Comparison of ENCODE assay signal across 31 cellular contexts in the genomic region with DNA sequence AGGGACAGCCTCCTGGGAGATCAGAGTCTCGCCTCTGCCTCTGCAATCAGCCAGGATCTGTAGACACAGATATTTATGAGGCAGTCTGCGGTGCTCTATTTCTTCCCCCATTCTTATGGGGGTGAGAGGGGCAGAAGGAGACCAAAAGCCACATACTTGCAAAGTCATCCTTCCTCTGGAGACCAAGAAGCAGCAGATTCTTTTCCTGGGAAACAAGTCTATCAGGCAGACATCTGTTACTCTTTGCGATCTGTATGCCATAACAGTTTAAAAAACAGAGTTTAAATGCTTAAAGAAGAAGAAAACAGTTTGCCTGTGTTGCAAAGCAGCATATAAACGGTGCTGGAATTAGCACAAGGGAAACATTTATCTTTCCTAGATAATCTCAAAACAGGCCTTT. TPM values are rescaled to one million over a fixed set of nuclear protein-coding genes. Genes with fewer than 3 reads are reported as not detected.
DNase-seq lines count a peak whose midpoint lies in the region; ATAC-seq, FAIRE-seq and TF ChIP-seq lines count a peak whose summit lies in the region.
"Had no signal": no experiment of that assay in that cellular context is flagged by ENCODE, and none has a peak within 500 bp of the region (broad histone marks: within the 10 kb centered on the region; RNA-seq: fewer than 3 reads in every experiment).

No MANE protein-coding gene starts in this region.

- no peak overlapping the region for H3K4me3 Mint-ChIP-seq in activated CD8-positive, alpha-beta T cell treated with anti-CD3 and anti-CD28 coated beads, Interleukin-2, amount 10 ng/mL, durations not matched to agents 7 days and 5 days
- H3K4me3 Mint-ChIP-seq in activated CD8-positive, alpha-beta T cell treated with anti-CD3 and anti-CD28 coated beads for 36 hours: no peak overlapping the region
- H3K4me3 Mint-ChIP-seq in astrocyte (ENCODE audit: unreplicated experiment): no peak overlapping the region
- H3K4me3 Mint-ChIP-seq: activated B cell treated with CpG ODN at 0.5 μM for 24 hours; activated CD4-positive, alpha-beta memory T cell treated with anti-CD3 and anti-CD28 coated beads, Interleukin-2, amount 10 ng/mL, durations not matched to agents 7 days and 5 days; memory B cell had no signal

- DNase-seq in activated CD8-positive, alpha-beta T cell treated with anti-CD3 and anti-CD28 coated beads, Interleukin-2, amount 10 ng/mL, durations not matched to agents 7 days and 5 days: no peak
- DNase-seq in activated CD8-positive, alpha-beta T cell treated with anti-CD3 and anti-CD28 coated beads for 36 hours: no peak
- DNase-seq in EH (ENCODE audit: low read depth): peak; percentile 21
- DNase-seq in astrocyte (ENCODE audit: low read depth): no peak
- DNase-seq in osteoblast (ENCODE audit: insufficient read length, low spot score, missing footprints): peak; percentile 19
- no peak for DNase-seq in NCI-H69 (lab: John Stamatoyannopoulos, UW)
- DNase-seq in mesendoderm: no peak
- DNase-seq: activated B cell treated with CpG ODN at 0.5 μM for 24 hours; activated CD4-positive, alpha-beta memory T cell treated with anti-CD3 and anti-CD28 coated beads, Interleukin-2, amount 10 ng/mL, durations not matched to agents 7 days and 5 days; activated gamma-delta T cell; AML-193; COR-L47; DMS53; GDM1; hippocampal formation; NCI-H1092 treated with DMSO at 0.1 percent for 48 hours; NCI-H187; NCI-H524 treated with DMSO at 0.1 percent for 48 hours; occipital lobe; SHP77 treated with DMSO at 0.1 percent for 48 hours; stomach; SW 1271; T1000; trophoblast cell had no signal

- intact Hi-C loops in activated CD8-positive, alpha-beta T cell treated with anti-CD3 and anti-CD28 coated beads for 36 hours (cut with micrococcal nuclease): no loop called here

- H3K27me3 ChIP-seq in astrocyte (ENCODE audit: insufficient read depth, low read length) (no peaks in the 10 kb centered on the region), osteoblast (ENCODE audit: insufficient read depth, low read length) (no peaks in the 10 kb centered on the region), mesendoderm (ENCODE audit: insufficient read depth, low read length, poor library complexity) (no peaks in the 10 kb centered on the region)
- H3K27me3 ChIP-seq: esophagus muscularis mucosa, stomach had no signal

- H3K4me1 ChIP-seq in astrocyte (ENCODE audit: insufficient read depth, low read length): peaks cover 8% of the 10 kb centered on the region
- peaks cover 12% of the 10 kb centered on the region for H3K4me1 ChIP-seq in osteoblast (ENCODE audit: insufficient read depth, low read length)
- H3K4me1 ChIP-seq in mesendoderm (ENCODE audit: control insufficient read depth, low read depth, low read length): no peaks in the 10 kb centered on the region

- no peak overlapping the region for H2BK5ac ChIP-seq in mesendoderm (ENCODE audit: low read length)

- H3K36me3 ChIP-seq in astrocyte (ENCODE audit: insufficient read depth, low read length) (no peaks in the 10 kb centered on the region), osteoblast (ENCODE audit: insufficient read depth, low read length) (no peaks in the 10 kb centered on the region), mesendoderm (ENCODE audit: control insufficient read depth, insufficient read depth, low read length) (no peaks in the 10 kb centered on the region)
- H3K36me3 ChIP-seq: esophagus muscularis mucosa, stomach had no signal

- no peak overlapping the region for H3K56ac ChIP-seq in mesendoderm (ENCODE audit: low read length)

- no peaks in the 10 kb centered on the region for H3K9me3 Mint-ChIP-seq in activated CD8-positive, alpha-beta T cell treated with anti-CD3 and anti-CD28 coated beads, Interleukin-2, amount 10 ng/mL, durations not matched to agents 7 days and 5 days (ENCODE audit: insufficient read depth)
- H3K9me3 Mint-ChIP-seq in activated CD8-positive, alpha-beta T cell treated with anti-CD3 and anti-CD28 coated beads for 36 hours: no peaks in the 10 kb centered on the region
- H3K9me3 Mint-ChIP-seq in astrocyte (ENCODE audit: unreplicated experiment): no peaks in the 10 kb centered on the region
- H3K9me3 Mint-ChIP-seq: activated B cell treated with CpG ODN at 0.5 μM for 24 hours; activated CD4-positive, alpha-beta memory T cell treated with anti-CD3 and anti-CD28 coated beads, Interleukin-2, amount 10 ng/mL, durations not matched to agents 7 days and 5 days; memory B cell had no signal

- H3K4me3 ChIP-seq in astrocyte (ENCODE audit: insufficient read depth, low read depth, low read length) (no peak overlapping the region), osteoblast (ENCODE audit: insufficient read depth, low read length) (no peak overlapping the region), mesendoderm (ENCODE audit: low read length) (no peak overlapping the region)
- H3K4me3 ChIP-seq: esophagus muscularis mucosa, stomach had no signal

- H4K8ac ChIP-seq in mesendoderm (ENCODE audit: low read depth, low read length): no peak overlapping the region

- no peak overlapping the region for H2BK15ac ChIP-seq in mesendoderm (replicated peaks; ENCODE audit: low read depth)

- H3K79me2 ChIP-seq in astrocyte (ENCODE audit: insufficient read depth, low read length) (no peaks in the 10 kb centered on the region), osteoblast (ENCODE audit: insufficient read depth, low read length) (no peaks in the 10 kb centered on the region), mesendoderm (ENCODE audit: control insufficient read depth, insufficient read depth, low read length) (no peaks in the 10 kb centered on the region)

- H2BK120ac ChIP-seq in mesendoderm (ENCODE audit: low read depth, low read length): no peak overlapping the region

- H3K4me2 ChIP-seq in astrocyte (ENCODE audit: low read length): no peak overlapping the region
- H3K4me2 ChIP-seq in osteoblast (ENCODE audit: insufficient read depth, low read length): no peak overlapping the region
- H3K4me2 ChIP-seq in mesendoderm (ENCODE audit: low read length): no peak overlapping the region

- H3K9ac ChIP-seq in astrocyte (ENCODE audit: low read length): no peak overlapping the region
- H3K9ac ChIP-seq in mesendoderm (ENCODE audit: low read length): no peak overlapping the region

- H2AFZ ChIP-seq in astrocyte (ENCODE audit: low read depth, low read length) (no peak overlapping the region), osteoblast (ENCODE audit: low read length) (no peak overlapping the region)

- no peak overlapping the region for H3K23ac ChIP-seq in mesendoderm (ENCODE audit: low read length)

- H4K20me1 ChIP-seq in astrocyte (ENCODE audit: insufficient read depth, low read length) (no peaks in the 10 kb centered on the region), osteoblast (ENCODE audit: insufficient read depth, low read length) (no peaks in the 10 kb centered on the region)

- POLR2A ChIA-PET in activated CD8-positive, alpha-beta T cell treated with anti-CD3 and anti-CD28 coated beads, Interleukin-2, amount 10 ng/mL, durations not matched to agents 7 days and 5 days (lab: Charles Lee): interaction anchor here (0.5 kb wide), 1 partner anchor 274 kb away, joined by 3 read pairs; no protein-coding TSS in a partner anchor
- POLR2A ChIA-PET in activated CD8-positive, alpha-beta T cell treated with anti-CD3 and anti-CD28 coated beads for 36 hours (lab: Charles Lee): interaction anchor here (0.6 kb wide), 1 partner anchor 21 kb away, joined by 3 read pairs; no protein-coding TSS in a partner anchor

- TF ChIP-seq CTCF in activated CD8-positive, alpha-beta T cell treated with anti-CD3 and anti-CD28 coated beads for 36 hours (IDR thresholded peaks at IDR 0.05): no peak
- TF ChIP-seq CTCF in astrocyte (IDR thresholded peaks at IDR 0.05; ENCODE audit: insufficient read depth, low read depth, low read length) (no peak), osteoblast (IDR thresholded peaks at IDR 0.05; ENCODE audit: extremely low read depth, low read depth, low read length) (no peak)

- H2AK5ac ChIP-seq in mesendoderm (ENCODE audit: low read length): no peak overlapping the region

- H3K27me3 Mint-ChIP-seq in activated CD8-positive, alpha-beta T cell treated with anti-CD3 and anti-CD28 coated beads, Interleukin-2, amount 10 ng/mL, durations not matched to agents 7 days and 5 days (ENCODE audit: low read depth): no peaks in the 10 kb centered on the region
- H3K27me3 Mint-ChIP-seq in activated CD8-positive, alpha-beta T cell treated with anti-CD3 and anti-CD28 coated beads for 36 hours: no peaks in the 10 kb centered on the region
- H3K27me3 Mint-ChIP-seq in astrocyte (ENCODE audit: low read depth, unreplicated experiment): peaks cover 8% of the 10 kb centered on the region
- H3K27me3 Mint-ChIP-seq: activated B cell treated with CpG ODN at 0.5 μM for 24 hours; activated CD4-positive, alpha-beta memory T cell treated with anti-CD3 and anti-CD28 coated beads, Interleukin-2, amount 10 ng/mL, durations not matched to agents 7 days and 5 days; memory B cell had no signal

- H3K27ac ChIP-seq in astrocyte (ENCODE audit: low read depth, low read length) (no peak overlapping the region), osteoblast (ENCODE audit: low read depth, low read length) (no peak overlapping the region), mesendoderm (ENCODE audit: low read depth, low read length) (no peak overlapping the region)
- H3K27ac ChIP-seq: esophagus muscularis mucosa had no signal

- peaks cover 22% of the 10 kb centered on the region for H3K36me3 Mint-ChIP-seq in activated CD8-positive, alpha-beta T cell treated with anti-CD3 and anti-CD28 coated beads, Interleukin-2, amount 10 ng/mL, durations not matched to agents 7 days and 5 days (ENCODE audit: low read depth)
- peaks cover 2% of the 10 kb centered on the region for H3K36me3 Mint-ChIP-seq in activated CD8-positive, alpha-beta T cell treated with anti-CD3 and anti-CD28 coated beads for 36 hours (ENCODE audit: low read depth)
- H3K36me3 Mint-ChIP-seq in astrocyte (ENCODE audit: low read depth, unreplicated experiment): no peaks in the 10 kb centered on the region
- H3K36me3 Mint-ChIP-seq: memory B cell had no signal

- H3K9me3 ChIP-seq in astrocyte (ENCODE audit: insufficient read depth, low read depth, low read length) (no peaks in the 10 kb centered on the region), osteoblast (ENCODE audit: low read depth, low read length) (no peaks in the 10 kb centered on the region)
- H3K9me3 ChIP-seq: esophagus muscularis mucosa, stomach had no signal

- peak overlapping the region; percentile 46 for H3K27ac Mint-ChIP-seq in activated CD8-positive, alpha-beta T cell treated with anti-CD3 and anti-CD28 coated beads, Interleukin-2, amount 10 ng/mL, durations not matched to agents 7 days and 5 days
- H3K27ac Mint-ChIP-seq in activated CD8-positive, alpha-beta T cell treated with anti-CD3 and anti-CD28 coated beads for 36 hours: no peak overlapping the region
- H3K27ac Mint-ChIP-seq in astrocyte (ENCODE audit: unreplicated experiment): peak overlapping the region; percentile 34
- H3K27ac Mint-ChIP-seq: activated B cell treated with CpG ODN at 0.5 μM for 24 hours; activated CD4-positive, alpha-beta memory T cell treated with anti-CD3 and anti-CD28 coated beads, Interleukin-2, amount 10 ng/mL, durations not matched to agents 7 days and 5 days; memory B cell had no signal

- H3K4ac ChIP-seq in mesendoderm (ENCODE audit: low read depth, low read length): no peak overlapping the region

- CTCF ChIA-PET in activated CD8-positive, alpha-beta T cell treated with anti-CD3 and anti-CD28 coated beads, Interleukin-2, amount 10 ng/mL, durations not matched to agents 7 days and 5 days (lab: Charles Lee): no interaction called here
- CTCF ChIA-PET in activated CD8-positive, alpha-beta T cell treated with anti-CD3 and anti-CD28 coated beads for 36 hours (lab: Charles Lee): no interaction called here

- H3K79me1 ChIP-seq in mesendoderm (ENCODE audit: low read length): no peaks in the 10 kb centered on the region

- no peak for ATAC-seq in activated CD8-positive, alpha-beta T cell treated with anti-CD3 and anti-CD28 coated beads, Interleukin-2, amount 10 ng/mL, durations not matched to agents 7 days and 5 days
- no peak for ATAC-seq in activated CD8-positive, alpha-beta T cell treated with anti-CD3 and anti-CD28 coated beads for 36 hours
- ATAC-seq in GM19452 (IDR thresholded peaks at IDR 0.05; ENCODE audit: unreplicated experiment): no peak
- ATAC-seq: Panc1 had no signal

- WGBS in mesendoderm (ENCODE audit: extremely low coverage, insufficient coverage, low lambda C conversion rate): no CpG with 5 or more reads among the region's 4 CpGs

- peaks cover 74% of the 10 kb centered on the region for H3K4me1 Mint-ChIP-seq in activated CD8-positive, alpha-beta T cell treated with anti-CD3 and anti-CD28 coated beads, Interleukin-2, amount 10 ng/mL, durations not matched to agents 7 days and 5 days (ENCODE audit: low read depth)
- H3K4me1 Mint-ChIP-seq in activated CD8-positive, alpha-beta T cell treated with anti-CD3 and anti-CD28 coated beads for 36 hours (ENCODE audit: low read depth): peaks cover 68% of the 10 kb centered on the region
- H3K4me1 Mint-ChIP-seq in astrocyte (ENCODE audit: low read depth, unreplicated experiment): peaks cover 5% of the 10 kb centered on the region

- H4K5ac ChIP-seq in mesendoderm (ENCODE audit: low read length): no peak overlapping the region

- FAIRE-seq in astrocyte (lab: Jason Lieb, UNC): no peak
- FAIRE-seq: A204.1, frontal cortex, H54 had no signal

- H3K18ac ChIP-seq in mesendoderm (ENCODE audit: low read length): no peak overlapping the region

RNA-seq across cellular contexts. Expression of a gene that starts 50.6 kb away (rescaled TPM):
- total RNA-seq in activated CD8-positive, alpha-beta T cell treated with anti-CD3 and anti-CD28 coated beads, Interleukin-2, amount 10 ng/mL, durations not matched to agents 7 days and 5 days: 100 to 1,000 TPM; 166 TPM
- 100 to 1,000 TPM; 207 to 220 TPM for total RNA-seq in activated CD8-positive, alpha-beta T cell treated with anti-CD3 and anti-CD28 coated beads for 36 hours
- 40.0 and 40.1 TPM in 2 replicates for total RNA-seq in astrocyte
- 24.5 and 29.3 TPM in 2 replicates for total RNA-seq in osteoblast
- polyA plus RNA-seq in mesendoderm (2013, experiment 1 of 2): 10.5 TPM
- 10.2 TPM for polyA plus RNA-seq in mesendoderm (2013, experiment 2 of 2)

Comparison
In these comparisons a context has a peak if more than half of its experiments do, and no peak if none do; other contexts are left out.
1. DNase-seq: peak in EH (single experiment) and osteoblast (single experiment); none in activated CD8-positive, alpha-beta T cell treated with anti-CD3 and anti-CD28 coated beads, Interleukin-2, amount 10 ng/mL, durations not matched to agents 7 days and 5 days (single experiment), activated CD8-positive, alpha-beta T cell treated with anti-CD3 and anti-CD28 coated beads for 36 hours (single experiment), astrocyte (single experiment), NCI-H69 (single experiment) and mesendoderm (single experiment).